8 cellular contexts compared by ENCODE assay signal in genomic region chr18:35581555-35582309, GRCh38. TPM values are rescaled to one million over a fixed set of nuclear protein-coding genes. Genes with fewer than 3 reads are reported as not detected.
DNase-seq lines count a peak whose midpoint lies in the region; ATAC-seq and TF ChIP-seq lines count a peak whose summit lies in the region.

TSS of gene GALNT1 (plus strand) at chr18:35581740. CDS start at chr18:35654663, 72,923 bp downstream.

- peak within 1 kb of the TSS; percentile 60 for H3K27ac ChIP-seq in CD8-positive, alpha-beta memory T cell (ENCODE audit: low read depth, low read length)
- H3K27ac ChIP-seq in VCaP (peak within 1 kb of the TSS; percentile 86), dorsolateral prefrontal cortex (peak within 1 kb of the TSS; percentile 70 to 98 (median 94)), lower lobe of right lung (peak within 1 kb of the TSS; percentile 94)

- TF ChIP-seq CTCF in HFFc6 (IDR thresholded peaks at IDR 0.05) (no peak), VCaP (conservative IDR thresholded peaks at IDR 0.05) (no peak), dorsolateral prefrontal cortex (IDR thresholded peaks at IDR 0.05 in 54 of 56, conservative IDR thresholded peaks at IDR 0.05 in 2 of 56; ENCODE audit: low read depth in 1 of 56, partially characterized antibody in 56 of 56) (no peak), lower lobe of right lung (IDR thresholded peaks at IDR 0.05) (no peak)

- no peaks in the 10 kb centered on the region for H3K36me3 Mint-ChIP-seq in CD8-positive, alpha-beta memory T cell
- peaks cover 6% of the 10 kb centered on the region; the same call in 1 of the 2 replicates for H3K36me3 Mint-ChIP-seq in HFFc6 (ENCODE audit: low read depth)

- H3K27me3 ChIP-seq in CD8-positive, alpha-beta memory T cell (ENCODE audit: insufficient read depth, low read length, poor library complexity, severe bottlenecking), result no peaks in the 10 kb centered on the region
- H3K27me3 ChIP-seq in dorsolateral prefrontal cortex (no peaks in the 10 kb centered on the region), lower lobe of right lung (ENCODE audit: low read depth) (no peaks in the 10 kb centered on the region)

- ATAC-seq in lower lobe of right lung, result peak; percentile 65 to 71
- no peak for ATAC-seq in stimulated activated naive CD8-positive, alpha-beta T cell treated with anti-CD3 and anti-CD28 coated beads, Interleukin-15, amount 100 ng/mL, for 72 hours

- CTCF ChIA-PET in CD8-positive, alpha-beta memory T cell (lab: Charles Lee), result no interaction called here

- peak within 1 kb of the TSS; percentile 50 to 93 (median 83) for H3K27ac Mint-ChIP-seq in CD8-positive, alpha-beta memory T cell
- H3K27ac Mint-ChIP-seq in HFFc6, result peak within 1 kb of the TSS; percentile 47; the same call in 1 of the 2 replicates
- peak within 1 kb of the TSS; percentile 82 to 83 for H3K27ac Mint-ChIP-seq in stimulated activated naive CD8-positive, alpha-beta T cell treated with anti-CD3 and anti-CD28 coated beads, Interleukin-15, amount 100 ng/mL, for 72 hours

- DNase-seq in CD8-positive, alpha-beta memory T cell, result peak in 4 of 5 donors; percentile 5 to 46 (median 16)
- DNase-seq in HFFc6 (no peak), dorsolateral prefrontal cortex (peak in 3 of 10 donors; percentile 7 to 48 (median 47)), lower lobe of right lung (peak; percentile 54), OCI-M2 (lab: John Stamatoyannopoulos, UW; ENCODE audit: unreplicated experiment) (no peak), Ammon's horn (ENCODE audit: low spot score) (no peak)
- DNase-seq in stimulated activated naive CD8-positive, alpha-beta T cell treated with anti-CD3 and anti-CD28 coated beads, Interleukin-15, amount 100 ng/mL, for 72 hours, result peak in 1 of 2 donors; percentile 23

- H3K4me1 ChIP-seq in CD8-positive, alpha-beta memory T cell (ENCODE audit: insufficient read depth, low read length), result peaks cover 13% of the 10 kb centered on the region
- peaks cover 23% of the 10 kb centered on the region for H3K4me1 ChIP-seq in lower lobe of right lung

- H3K4me1 Mint-ChIP-seq in CD8-positive, alpha-beta memory T cell, result peaks cover 33 to 56% (median 38%) of the 10 kb centered on the region in 3 donors
- H3K4me1 Mint-ChIP-seq in HFFc6 (ENCODE audit: low read depth), result peaks cover 15% of the 10 kb centered on the region
- H3K4me1 Mint-ChIP-seq in stimulated activated naive CD8-positive, alpha-beta T cell treated with anti-CD3 and anti-CD28 coated beads, Interleukin-15, amount 100 ng/mL, for 72 hours, result peaks cover 44% of the 10 kb centered on the region

- H3K36me3 ChIP-seq in CD8-positive, alpha-beta memory T cell (ENCODE audit: insufficient read depth, low read length), result no peaks in the 10 kb centered on the region
- no peaks in the 10 kb centered on the region for H3K36me3 ChIP-seq in lower lobe of right lung

- peak within 1 kb of the TSS; percentile 61 for H3K4me3 ChIP-seq in CD8-positive, alpha-beta memory T cell (ENCODE audit: low read length)
- H3K4me3 ChIP-seq in dorsolateral prefrontal cortex (peak within 1 kb of the TSS; percentile 66 to 93 (median 80)), lower lobe of right lung (peak within 1 kb of the TSS; percentile 74)

- peaks cover 4% of the 10 kb centered on the region for H3K9me3 ChIP-seq in CD8-positive, alpha-beta memory T cell (ENCODE audit: low read length)
- no peaks in the 10 kb centered on the region for H3K9me3 ChIP-seq in lower lobe of right lung

- H3K9me3 Mint-ChIP-seq in CD8-positive, alpha-beta memory T cell, result no peaks in the 10 kb centered on the region
- no peaks in the 10 kb centered on the region for H3K9me3 Mint-ChIP-seq in HFFc6
- peaks cover 3 to 11% of the 10 kb centered on the region in 2 donors for H3K9me3 Mint-ChIP-seq in stimulated activated naive CD8-positive, alpha-beta T cell treated with anti-CD3 and anti-CD28 coated beads, Interleukin-15, amount 100 ng/mL, for 72 hours

- POLR2A ChIA-PET in CD8-positive, alpha-beta memory T cell (lab: Charles Lee), result interaction anchor here (1.0 to 1.4 kb wide), 4 partner anchors 35 to 390 kb away, joined by 4 to 13 read pairs (median 8); partner anchors contain the start of genes INO80C and RMP24

- H3K27me3 Mint-ChIP-seq in CD8-positive, alpha-beta memory T cell, result peaks cover 3 to 11% of the 10 kb centered on the region in 2 donors
- peaks cover 9% of the 10 kb centered on the region for H3K27me3 Mint-ChIP-seq in HFFc6 (ENCODE audit: insufficient read depth)
- H3K27me3 Mint-ChIP-seq in stimulated activated naive CD8-positive, alpha-beta T cell treated with anti-CD3 and anti-CD28 coated beads, Interleukin-15, amount 100 ng/mL, for 72 hours, result peaks cover 17% of the 10 kb centered on the region

- H3K4me3 Mint-ChIP-seq in CD8-positive, alpha-beta memory T cell, result peak within 1 kb of the TSS; percentile 78 to 92 (median 91)
- peak within 1 kb of the TSS; percentile 84 for H3K4me3 Mint-ChIP-seq in HFFc6
- H3K4me3 Mint-ChIP-seq in stimulated activated naive CD8-positive, alpha-beta T cell treated with anti-CD3 and anti-CD28 coated beads, Interleukin-15, amount 100 ng/mL, for 72 hours, result peak within 1 kb of the TSS; percentile 80 to 84

- intact Hi-C loops in dorsolateral prefrontal cortex (cut with DNase I), result loop anchor here (2.0 to 10.0 kb wide), 4 partner anchors 37 to 113 kb away; partner anchors contain the start of gene INO80C (in 2 of the 2)
- intact Hi-C loops in lower lobe of right lung (cut with DNase I), result no loop called here

RNA-seq across cellular contexts. Expression of gene GALNT1, which starts in this region (rescaled TPM):
- 10 to 100 TPM; 43.9 to 46.1 TPM for total RNA-seq in CD8-positive, alpha-beta memory T cell
- 54.8 TPM for polyA plus RNA-seq in CD8-positive, alpha-beta memory T cell
- 10 to 100 TPM; 36.4 to 48.2 (median 40.2) TPM for total RNA-seq in HFFc6 (2021; fragmentation: NEBNext Ultra II Directional; extraction: Animal tissue kit (Norgen Biotek cat#: 25700))
- total RNA-seq in dorsolateral prefrontal cortex (10 to 100 TPM; 17.1 to 44.3 (median 30.1) TPM), lower lobe of right lung (57.2 TPM)

Comparison
In these comparisons a context has a peak if more than half of its experiments do, and no peak if none do; other contexts are left out.
1. DNase-seq: peak in CD8-positive, alpha-beta memory T cell (4 of 5) and lower lobe of right lung (single experiment); none in HFFc6 (single experiment), OCI-M2 (single experiment) and Ammon's horn (single experiment).
2. Peak in every context shown above with its lines, with median percentiles within 50 percentile points of each other: H3K27ac ChIP-seq, H3K4me3 ChIP-seq, H3K27ac Mint-ChIP-seq and H3K4me3 Mint-ChIP-seq.